In the genomic region with DNA sequence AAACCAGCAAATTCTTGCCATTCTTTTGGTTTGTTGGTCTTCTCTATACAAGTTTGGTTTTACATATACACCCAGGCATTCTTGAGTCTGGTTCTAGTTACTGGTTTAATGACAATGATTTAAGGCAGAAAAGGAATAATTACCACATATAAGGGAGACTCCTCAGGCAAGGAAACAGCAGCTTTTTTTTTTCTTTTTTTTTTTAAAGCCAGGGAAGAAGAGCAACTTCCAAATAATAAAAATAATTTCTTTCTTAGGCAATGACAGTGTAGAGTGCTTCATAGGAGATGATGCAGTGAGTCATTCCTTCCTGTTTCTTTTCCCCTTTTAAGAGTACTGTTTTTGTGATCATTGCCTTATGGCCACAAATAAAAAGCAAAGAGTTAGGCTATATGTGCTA, we compare ENCODE assay signal across 16 cellular contexts.
DNase-seq lines count a peak whose midpoint lies in the region; TF ChIP-seq lines count a peak whose summit lies in the region.
"Had no signal": no experiment of that assay in that cellular context is flagged by ENCODE, and none has a peak within 500 bp of the region (broad histone marks: within the 10 kb centered on the region; RNA-seq: fewer than 3 reads in every experiment).

No MANE protein-coding gene starts in this region.

- no peaks in the 10 kb centered on the region for H4K20me1 ChIP-seq in mammary epithelial cell (ENCODE audit: insufficient read depth, low read length)
- no peaks in the 10 kb centered on the region for H4K20me1 ChIP-seq in smooth muscle cell (ENCODE audit: low read depth)

- H3K9ac ChIP-seq in mammary epithelial cell (ENCODE audit: insufficient read depth, low read length) = no peak overlapping the region
- no peak overlapping the region for H3K9ac ChIP-seq in smooth muscle cell (ENCODE audit: low read depth)

- no peaks in the 10 kb centered on the region for H3K4me1 ChIP-seq in mammary epithelial cell (ENCODE audit: insufficient read depth, low read length)
- H3K4me1 ChIP-seq in smooth muscle cell (ENCODE audit: low read depth) = no peaks in the 10 kb centered on the region
- H3K4me1 ChIP-seq in left ventricle myocardium inferior = no peaks in the 10 kb centered on the region
- H3K4me1 ChIP-seq: prostate gland, thyroid gland had no signal

- TF ChIP-seq CTCF in mammary epithelial cell (conservative IDR thresholded peaks at IDR 0.05 in 1 of 2, IDR thresholded peaks at IDR 0.05 in 1 of 2; ENCODE audit: extremely low read depth in 1 of 2, insufficient read depth in 1 of 2, low read depth in 1 of 2, low read length in 2 of 2) = no peak
- no peak for TF ChIP-seq CTCF in smooth muscle cell (IDR thresholded peaks at IDR 0.05; ENCODE audit: borderline replicate concordance, insufficient read depth, poor library complexity, severe bottlenecking)
- TF ChIP-seq CTCF in left ventricle myocardium inferior (IDR thresholded peaks at IDR 0.05; ENCODE audit: borderline replicate concordance) = no peak

- CTCF ChIA-PET in mammary epithelial cell (lab: Charles Lee; ENCODE audit: low non-redundant PET) = no interaction called here

- no peak overlapping the region for H3K4me2 ChIP-seq in mammary epithelial cell (ENCODE audit: insufficient read depth, low read depth, low read length)
- H3K4me2 ChIP-seq in smooth muscle cell = peak overlapping the region; percentile 20

- BruUV-seq in mammary epithelial cell (replicated peaks; lab: Mats Ljungman, UMichigan) = no TSS peak

- no peaks in the 10 kb centered on the region for H3F3A ChIP-seq in smooth muscle cell (ENCODE audit: low read depth)

- intact Hi-C loops in mammary epithelial cell (cut with micrococcal nuclease) (no loop called here), left ventricle myocardium inferior (cut with micrococcal nuclease) (no loop called here)

- H3K27me3 ChIP-seq in mammary epithelial cell (ENCODE audit: insufficient read depth, low read length) = no peaks in the 10 kb centered on the region
- H3K27me3 ChIP-seq in smooth muscle cell (ENCODE audit: low read depth) = no peaks in the 10 kb centered on the region
- H3K27me3 ChIP-seq in left ventricle myocardium inferior (ENCODE audit: low read depth) = no peaks in the 10 kb centered on the region
- H3K27me3 ChIP-seq: thyroid gland had no signal

- dilution Hi-C loops in mammary epithelial cell (cut with HindIII; ENCODE audit: low sequenced_read_pairs) = no loop called here

- H3K36me3 ChIP-seq in mammary epithelial cell (ENCODE audit: insufficient read depth, low read length) = no peaks in the 10 kb centered on the region
- no peaks in the 10 kb centered on the region for H3K36me3 ChIP-seq in smooth muscle cell (ENCODE audit: low read depth)
- no peaks in the 10 kb centered on the region for H3K36me3 ChIP-seq in left ventricle myocardium inferior
- H3K36me3 ChIP-seq: prostate gland, thyroid gland had no signal

- no peak overlapping the region for H3K27ac ChIP-seq in mammary epithelial cell (ENCODE audit: insufficient read depth, low read depth, low read length)
- peak overlapping the region; percentile 6 for H3K27ac ChIP-seq in smooth muscle cell (ENCODE audit: low read depth)
- no peak overlapping the region for H3K27ac ChIP-seq in left ventricle myocardium inferior (replicated peaks)
- H3K27ac ChIP-seq: prostate gland, thyroid gland had no signal

- H3K79me2 ChIP-seq in mammary epithelial cell (ENCODE audit: insufficient read depth, low read length) (no peaks in the 10 kb centered on the region), smooth muscle cell (ENCODE audit: low read depth) (no peaks in the 10 kb centered on the region)

- DNase-seq in GM04504 (ENCODE audit: low read depth) (peak; percentile 77), NOMO-1 treated with DMSO at 0.1 percent for 48 hours (lab: John Stamatoyannopoulos, UW; ENCODE audit: unreplicated experiment) (peak; percentile 81), mammary epithelial cell (peak; percentile 9), smooth muscle cell (lab: John Stamatoyannopoulos, UW; ENCODE audit: unreplicated experiment) (no peak), left ventricle myocardium inferior (no peak), COR-L47 (lab: John Stamatoyannopoulos, UW) (no peak)
- DNase-seq in activated CD8-positive, alpha-beta memory T cell treated with anti-CD3 and anti-CD28 coated beads, Interleukin-2, amount 50 U/mL, for 4 hours = no peak
- DNase-seq: activated CD4-positive, alpha-beta T cell treated with anti-CD3 and anti-CD28 coated beads for 1 hour; activated naive CD8-positive, alpha-beta T cell treated with anti-CD3 and anti-CD28 coated beads for 36 hours; Caco-2; GDM1; naive thymus-derived CD8-positive, alpha-beta T cell; stimulated activated CD4-positive, alpha-beta T cell treated with anti-CD3 and anti-CD28 coated beads, Interleukin-15, amount 100 ng/mL, for 24 hours; T-cell; thyroid gland had no signal

- H3K4me3 ChIP-seq in mammary epithelial cell (replicated peaks in 1 of 3; ENCODE audit: insufficient read depth in 1 of 3, low read depth in 2 of 3, low read length in 3 of 3) (no peak overlapping the region), smooth muscle cell (no peak overlapping the region), left ventricle myocardium inferior (no peak overlapping the region)
- H3K4me3 ChIP-seq: prostate gland, thyroid gland had no signal

- in situ Hi-C loops in mammary epithelial cell (cut with MboI; ENCODE audit: low sequenced_read_pairs in 2 of 2) = no loop called here

- H2AFZ ChIP-seq in mammary epithelial cell (ENCODE audit: low read depth, low read length) (no peak overlapping the region), smooth muscle cell (ENCODE audit: low read depth) (no peak overlapping the region)

- no peaks in the 10 kb centered on the region for H3K9me3 ChIP-seq in mammary epithelial cell (replicated peaks; ENCODE audit: insufficient read depth, low read length)
- H3K9me3 ChIP-seq in smooth muscle cell (replicated peaks; ENCODE audit: low read depth) = no peaks in the 10 kb centered on the region
- peaks cover 6% of the 10 kb centered on the region for H3K9me3 ChIP-seq in left ventricle myocardium inferior (replicated peaks)
- H3K9me3 ChIP-seq: prostate gland, thyroid gland had no signal

Comparison
In these comparisons a context has a peak if more than half of its experiments do, and no peak if none do; other contexts are left out.
1. DNase-seq: peak in GM04504 (single experiment), NOMO-1 treated with DMSO at 0.1 percent for 48 hours (single experiment) and mammary epithelial cell (single experiment); none in smooth muscle cell (single experiment), left ventricle myocardium inferior (single experiment), activated CD8-positive, alpha-beta memory T cell treated with anti-CD3 and anti-CD28 coated beads, Interleukin-2, amount 50 U/mL, for 4 hours (single experiment) and COR-L47 (single experiment).